In the genomic region with DNA sequence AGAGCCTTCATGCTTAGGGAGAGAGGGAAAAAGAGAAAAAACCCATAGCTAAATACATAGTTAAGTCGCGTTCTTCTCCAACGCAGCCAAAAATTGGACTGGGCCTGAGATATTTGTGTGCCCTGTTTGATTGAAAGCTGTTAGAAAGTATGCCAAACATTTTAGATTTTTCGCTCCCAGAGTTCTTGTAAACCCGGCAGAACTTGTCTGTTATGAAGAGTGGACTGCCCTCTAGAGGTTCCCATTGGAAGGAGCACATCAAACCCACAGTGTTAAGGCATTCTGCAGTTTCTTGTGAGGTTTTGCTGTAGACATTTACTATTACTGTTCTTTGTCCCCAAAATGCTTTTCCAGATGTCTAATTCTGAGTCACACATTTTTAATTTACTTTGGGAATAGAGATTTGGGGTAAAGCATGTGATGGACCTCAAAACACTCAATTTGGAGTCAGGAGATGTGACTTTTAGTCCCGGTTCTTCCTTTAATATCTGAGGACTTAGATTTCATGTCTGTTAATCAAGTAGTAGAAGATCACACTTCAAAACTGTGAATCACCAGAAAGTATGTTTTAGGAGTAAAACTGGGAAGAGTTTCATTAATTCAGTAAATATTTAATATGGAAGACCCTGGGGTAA, we compare ENCODE assay signal across 8 cellular contexts.
DNase-seq lines count a peak whose midpoint lies in the region; ATAC-seq and TF ChIP-seq lines count a peak whose summit lies in the region.

No MANE protein-coding gene starts in this region.

- ATAC-seq in T-helper 17 cell = peak; percentile 93

- no peaks in the 10 kb centered on the region for H3K4me1 Mint-ChIP-seq in T-helper 17 cell

- H3K27ac Mint-ChIP-seq in T-helper 17 cell = no peak overlapping the region

- no peak overlapping the region for H3K4me3 Mint-ChIP-seq in T-helper 17 cell

- H3K4me3 ChIP-seq in GM12864 (ENCODE audit: low read depth, low read length) (no peak overlapping the region), HEK293 (ENCODE audit: low read depth, low read length) (no peak overlapping the region)

- no peaks in the 10 kb centered on the region for H3K36me3 ChIP-seq in HEK293 (ENCODE audit: control insufficient read depth in 2 of 2, insufficient read depth in 1 of 2, low read length in 2 of 2)

- peaks cover 9% of the 10 kb centered on the region for H3K4me1 ChIP-seq in HEK293 (ENCODE audit: control insufficient read depth, insufficient read depth, low read length)

- no peak overlapping the region for H3K27ac ChIP-seq in HEK293 (ENCODE audit: extremely low read depth, low read depth, low read length)

- peak; percentile 88 for TF ChIP-seq CTCF in GM12864 (IDR thresholded peaks at IDR 0.05; ENCODE audit: low read depth, low read length, missing control alignments)
- peak; percentile 66 for TF ChIP-seq CTCF in HEK293 (tag by site-specific recombination; IDR thresholded peaks at IDR 0.05)

- no peaks in the 10 kb centered on the region for H3K36me3 Mint-ChIP-seq in T-helper 17 cell (ENCODE audit: low read depth)

- CTCF ChIA-PET in HEK293 (lab: Yijun Ruan, JAX) = interaction anchor here (0.6 to 4.6 kb wide), 37 partner anchors 8 to 694 kb away, joined by 3 to 69 read pairs (median 4); partner anchors contain the start of gene ELL2

- peaks cover 42% of the 10 kb centered on the region for H3K27me3 Mint-ChIP-seq in T-helper 17 cell

- DNase-seq in GM12864 (ENCODE audit: low read depth) = peak; percentile 78
- peak; percentile 21 for DNase-seq in NCI-H1048 (lab: John Stamatoyannopoulos, UW)
- DNase-seq in T-helper 17 cell = peak in 2 of 3 donors; percentile 12 to 42
- DNase-seq in T47D (ENCODE audit: low read depth in 1 of 2, low spot score in 1 of 2) = peak; percentile 23 to 89
- DNase-seq in inferior parietal cortex (ENCODE audit: extremely low spot score) = peak; percentile 94
- DNase-seq in stimulated activated CD4-positive, alpha-beta T cell treated with anti-CD3 and anti-CD28 coated beads, Interleukin-12 subunit alpha, Interleukin-12 subunit beta, amount 100 ng/mL, for 4 hours = peak; percentile 26
- DNase-seq in GM19238 (ENCODE audit: insufficient read length, low spot score) = no peak

- in situ Hi-C loops in T47D (cut with HindIII; ENCODE audit: low pct_unique_long_range_greater_than_20kb, low sequenced_read_pairs) = no loop called here

- POLR2A ChIA-PET in HEK293 (lab: Yijun Ruan, JAX) = no interaction called here

- H3K9me3 ChIP-seq in HEK293 (ENCODE audit: control insufficient read depth, insufficient read depth, low read depth, low read length) (no peaks in the 10 kb centered on the region), T-helper 17 cell (ENCODE audit: control insufficient read depth, low read length, poor library complexity, severe bottlenecking) (no peaks in the 10 kb centered on the region)

TF ChIP-seq in HEK293, 187 proteins besides CTCF, POLR2A, EP300 and RAD21 (continues in another document):
- no peak for TF ChIP-seq ZNF555 (tag by site-specific recombination; conservative IDR thresholded peaks at IDR 0.05)
- no peak for TF ChIP-seq ZNF621 (tag by site-specific recombination; IDR thresholded peaks at IDR 0.05)
- no peak for TF ChIP-seq ZNF426 (tag by site-specific recombination; IDR thresholded peaks at IDR 0.05)
- TF ChIP-seq ZBTB48 (tag by site-specific recombination; IDR thresholded peaks at IDR 0.05) = no peak
- TF ChIP-seq, protein P1, sequence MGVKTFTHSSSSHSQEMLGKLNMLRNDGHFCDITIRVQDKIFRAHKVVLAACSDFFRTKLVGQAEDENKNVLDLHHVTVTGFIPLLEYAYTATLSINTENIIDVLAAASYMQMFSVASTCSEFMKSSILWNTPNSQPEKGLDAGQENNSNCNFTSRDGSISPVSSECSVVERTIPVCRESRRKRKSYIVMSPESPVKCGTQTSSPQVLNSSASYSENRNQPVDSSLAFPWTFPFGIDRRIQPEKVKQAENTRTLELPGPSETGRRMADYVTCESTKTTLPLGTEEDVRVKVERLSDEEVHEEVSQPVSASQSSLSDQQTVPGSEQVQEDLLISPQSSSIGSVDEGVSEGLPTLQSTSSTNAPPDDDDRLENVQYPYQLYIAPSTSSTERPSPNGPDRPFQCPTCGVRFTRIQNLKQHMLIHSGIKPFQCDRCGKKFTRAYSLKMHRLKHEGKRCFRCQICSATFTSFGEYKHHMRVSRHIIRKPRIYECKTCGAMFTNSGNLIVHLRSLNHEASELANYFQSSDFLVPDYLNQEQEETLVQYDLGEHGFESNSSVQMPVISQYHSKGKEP (tag by site-specific recombination; IDR thresholded peaks at IDR 0.05) = no peak
- no peak for TF ChIP-seq SCRT1 (tag by site-specific recombination; IDR thresholded peaks at IDR 0.05; ENCODE audit: borderline replicate concordance)
- TF ChIP-seq ZNF660 (tag by site-specific recombination; IDR thresholded peaks at IDR 0.05) = peak; percentile 64; the same call in 1 of the 2 replicates
- TF ChIP-seq ZSCAN30 (tag by site-specific recombination; IDR thresholded peaks at IDR 0.05) = 0 out of 2 replicates have a peak, but pooled peaks have one; percentile 38
- TF ChIP-seq, protein P2, sequence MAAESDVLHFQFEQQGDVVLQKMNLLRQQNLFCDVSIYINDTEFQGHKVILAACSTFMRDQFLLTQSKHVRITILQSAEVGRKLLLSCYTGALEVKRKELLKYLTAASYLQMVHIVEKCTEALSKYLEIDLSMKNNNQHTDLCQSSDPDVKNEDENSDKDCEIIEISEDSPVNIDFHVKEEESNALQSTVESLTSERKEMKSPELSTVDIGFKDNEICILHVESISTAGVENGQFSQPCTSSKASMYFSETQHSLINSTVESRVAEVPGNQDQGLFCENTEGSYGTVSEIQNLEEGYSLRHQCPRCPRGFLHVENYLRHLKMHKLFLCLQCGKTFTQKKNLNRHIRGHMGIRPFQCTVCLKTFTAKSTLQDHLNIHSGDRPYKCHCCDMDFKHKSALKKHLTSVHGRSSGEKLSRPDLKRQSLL (tag by site-specific recombination; IDR thresholded peaks at IDR 0.05) = no peak
- TF ChIP-seq BCL11A (tag by site-specific recombination; IDR thresholded peaks at IDR 0.05; ENCODE audit: low read depth) = no peak
- no peak for TF ChIP-seq HOXC10 (CRISPR knock-in tag; IDR thresholded peaks at IDR 0.05)
- no peak for TF ChIP-seq ZNF214 (tag by site-specific recombination; IDR thresholded peaks at IDR 0.05; ENCODE audit: borderline replicate concordance)
- peak; percentile 45; the same call in 1 of the 2 replicates for TF ChIP-seq ZNF501 (tag by site-specific recombination; IDR thresholded peaks at IDR 0.05)
- TF ChIP-seq ZNF335 (tag by site-specific recombination; conservative IDR thresholded peaks at IDR 0.05) = 0 out of 2 replicates have a peak, but pooled peaks have one; percentile 15
- TF ChIP-seq ZNF654 (tag by site-specific recombination; IDR thresholded peaks at IDR 0.05; ENCODE audit: low read depth) = peak; percentile 81
- TF ChIP-seq ZNF37A (tag by site-specific recombination; IDR thresholded peaks at IDR 0.05) = no peak
- 0 out of 2 replicates have a peak, but pooled peaks have one; percentile 29 for TF ChIP-seq ZNF2 (tag by site-specific recombination; IDR thresholded peaks at IDR 0.05)
- TF ChIP-seq ZNF169 (tag by site-specific recombination; IDR thresholded peaks at IDR 0.05) = no peak
- TF ChIP-seq, protein P3, sequence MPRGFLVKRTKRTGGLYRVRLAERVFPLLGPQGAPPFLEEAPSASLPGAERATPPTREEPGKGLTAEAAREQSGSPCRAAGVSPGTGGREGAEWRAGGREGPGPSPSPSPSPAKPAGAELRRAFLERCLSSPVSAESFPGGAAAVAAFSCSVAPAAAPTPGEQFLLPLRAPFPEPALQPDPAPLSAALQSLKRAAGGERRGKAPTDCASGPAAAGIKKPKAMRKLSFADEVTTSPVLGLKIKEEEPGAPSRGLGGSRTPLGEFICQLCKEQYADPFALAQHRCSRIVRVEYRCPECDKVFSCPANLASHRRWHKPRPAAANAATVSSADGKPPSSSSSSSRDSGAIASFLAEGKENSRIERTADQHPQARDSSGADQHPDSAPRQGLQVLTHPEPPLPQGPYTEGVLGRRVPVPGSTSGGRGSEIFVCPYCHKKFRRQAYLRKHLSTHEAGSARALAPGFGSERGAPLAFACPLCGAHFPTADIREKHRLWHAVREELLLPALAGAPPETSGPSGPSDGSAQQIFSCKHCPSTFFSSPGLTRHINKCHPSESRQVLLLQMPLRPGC (tag by site-specific recombination; IDR thresholded peaks at IDR 0.05) = no peak
- no peak for TF ChIP-seq ZNF624 (tag by site-specific recombination; IDR thresholded peaks at IDR 0.05)
- TF ChIP-seq ZBTB21 (tag by site-specific recombination; IDR thresholded peaks at IDR 0.05) = no peak
- no peak for TF ChIP-seq ZBTB8A (tag by site-specific recombination; IDR thresholded peaks at IDR 0.05)
- TF ChIP-seq RBAK (tag by site-specific recombination; IDR thresholded peaks at IDR 0.05) = no peak
- no peak for TF ChIP-seq ZBTB11 (tag by site-specific recombination; conservative IDR thresholded peaks at IDR 0.05; ENCODE audit: low read depth)
- TF ChIP-seq ZBTB1 (tag by site-specific recombination; IDR thresholded peaks at IDR 0.05) = no peak
- no peak for TF ChIP-seq ZNF843 (tag by site-specific recombination; IDR thresholded peaks at IDR 0.05)
